Comparison of ENCODE assay signal across 12 cellular contexts in the genomic region with DNA sequence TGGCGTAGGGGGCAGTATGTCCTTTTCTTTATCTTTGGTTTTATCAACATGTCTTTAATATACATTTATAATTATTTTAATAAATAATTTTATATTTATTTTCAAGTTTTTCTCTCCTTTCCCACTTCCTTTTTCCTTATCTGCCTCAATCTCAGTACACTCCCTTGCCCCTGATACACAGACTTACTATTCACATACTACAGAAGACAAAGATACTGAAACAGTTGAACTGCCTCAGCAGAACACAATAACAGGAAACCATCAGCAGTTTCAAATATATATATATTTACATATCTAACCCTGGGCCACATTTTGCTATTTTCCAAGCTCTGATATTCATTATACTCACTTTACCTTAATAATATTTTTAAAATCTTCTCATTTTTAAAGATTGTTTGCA. TPM values are rescaled to one million over a fixed set of nuclear protein-coding genes. Genes with fewer than 3 reads are reported as not detected.
DNase-seq lines count a peak whose midpoint lies in the region; ATAC-seq, FAIRE-seq and TF ChIP-seq lines count a peak whose summit lies in the region.
"Had no signal": no experiment of that assay in that cellular context is flagged by ENCODE, and none has a peak within 500 bp of the region (broad histone marks: within the 10 kb centered on the region; RNA-seq: fewer than 3 reads in every experiment).

No MANE protein-coding gene starts in this region.

- DNase-seq in DND-41 (no peak), GM19239 (ENCODE audit: insufficient read length, low spot score) (no peak), chondrocyte (ENCODE audit: low spot score) (no peak), NOMO-1 (lab: John Stamatoyannopoulos, UW; ENCODE audit: unreplicated experiment in 2 of 2) (no peak), HTR-8/SVneo (ENCODE audit: insufficient read length, low spot score) (no peak)
- no peak for DNase-seq in activated CD8-positive, alpha-beta memory T cell treated with anti-CD3 and anti-CD28 coated beads, Interleukin-2, amount 50 U/mL, for 48 hours
- DNase-seq: activated B cell treated with CpG ODN at 0.5 μM for 24 hours, left colon had no signal

- no peaks in the 10 kb centered on the region for H3K9me3 ChIP-seq in DND-41 (ENCODE audit: insufficient read depth, low read length, severe bottlenecking)

- peak; percentile 93 for ATAC-seq in DND-41 (ENCODE audit: insufficient read depth, low read depth)
- peak; percentile 95 for ATAC-seq in HG02798 (IDR thresholded peaks at IDR 0.05; ENCODE audit: poor library complexity, unreplicated experiment)
- ATAC-seq in HG03575 (IDR thresholded peaks at IDR 0.05; ENCODE audit: extremely low read depth, insufficient number of reproducible peaks, low FRiP score, unreplicated experiment) = peak; percentile 85
- ATAC-seq: left colon had no signal

- peak overlapping the region; percentile 39; the same call in 1 of the 2 replicates for H3K4me2 ChIP-seq in DND-41 (ENCODE audit: insufficient read depth, low read length)

- H3K27me3 ChIP-seq in DND-41 (ENCODE audit: insufficient read depth, low read length, poor library complexity) = no peaks in the 10 kb centered on the region

- no peak overlapping the region for H3K4me3 ChIP-seq in DND-41 (ENCODE audit: low read depth in 1 of 2, low read length in 2 of 2)

- peak overlapping the region; percentile 87 for H3K27ac ChIP-seq in DND-41 (ENCODE audit: low read length)

- no peaks in the 10 kb centered on the region for H3K9me3 Mint-ChIP-seq in chondrocyte (ENCODE audit: low read depth)
- H3K9me3 Mint-ChIP-seq: activated B cell treated with CpG ODN at 0.5 μM for 24 hours had no signal

- H3K27ac Mint-ChIP-seq in chondrocyte (ENCODE audit: unreplicated experiment) = no peak overlapping the region
- H3K27ac Mint-ChIP-seq: activated B cell treated with CpG ODN at 0.5 μM for 24 hours, B cell had no signal

- H3K9ac ChIP-seq in DND-41 (ENCODE audit: low read depth, low read length) = peak overlapping the region; percentile 49; the same call in 1 of the 2 replicates

- FAIRE-seq in GM19239 (lab: Jason Lieb, UNC) (peak; percentile 49), HTR-8/SVneo (lab: Jason Lieb, UNC) (no peak)
- FAIRE-seq: astrocyte had no signal

- TF ChIP-seq CTCF in DND-41 (IDR thresholded peaks at IDR 0.05; ENCODE audit: borderline replicate concordance, extremely low read depth, low read length, poor library complexity, severe bottlenecking) (no peak), chondrocyte (IDR thresholded peaks at IDR 0.05) (no peak)

- no peaks in the 10 kb centered on the region for H4K20me1 ChIP-seq in DND-41 (ENCODE audit: insufficient read depth, low read length)

- peaks cover 36% of the 10 kb centered on the region for H3K4me1 ChIP-seq in DND-41 (ENCODE audit: insufficient read depth, low read length)

- no peak overlapping the region for H2AFZ ChIP-seq in DND-41 (ENCODE audit: low read depth, low read length)

- H3K27me3 Mint-ChIP-seq in chondrocyte (ENCODE audit: low read depth) = no peaks in the 10 kb centered on the region
- H3K27me3 Mint-ChIP-seq: activated B cell treated with CpG ODN at 0.5 μM for 24 hours, B cell had no signal

- no peak overlapping the region for H3K4me3 Mint-ChIP-seq in chondrocyte (ENCODE audit: unreplicated experiment)
- H3K4me3 Mint-ChIP-seq: activated B cell treated with CpG ODN at 0.5 μM for 24 hours, B cell had no signal

- peaks cover 73% of the 10 kb centered on the region for H3K36me3 ChIP-seq in DND-41 (ENCODE audit: insufficient read depth, low read length)

- H3K79me2 ChIP-seq in DND-41 (ENCODE audit: insufficient read depth, low read length) = peaks cover 13% of the 10 kb centered on the region

- H3K36me3 Mint-ChIP-seq in chondrocyte (ENCODE audit: low read depth) = peaks cover 21% of the 10 kb centered on the region

- peaks cover 14% of the 10 kb centered on the region for H3K4me1 Mint-ChIP-seq in chondrocyte (ENCODE audit: low read depth)

RNA-seq across cellular contexts. Expression of a gene that starts 19.8 kb away (rescaled TPM):
- 30.0 to 35.3 TPM (median 30.7 TPM) in 3 replicates for total RNA-seq in chondrocyte
